Comparison of ENCODE assay signal across 29 cellular contexts in the genomic region with DNA sequence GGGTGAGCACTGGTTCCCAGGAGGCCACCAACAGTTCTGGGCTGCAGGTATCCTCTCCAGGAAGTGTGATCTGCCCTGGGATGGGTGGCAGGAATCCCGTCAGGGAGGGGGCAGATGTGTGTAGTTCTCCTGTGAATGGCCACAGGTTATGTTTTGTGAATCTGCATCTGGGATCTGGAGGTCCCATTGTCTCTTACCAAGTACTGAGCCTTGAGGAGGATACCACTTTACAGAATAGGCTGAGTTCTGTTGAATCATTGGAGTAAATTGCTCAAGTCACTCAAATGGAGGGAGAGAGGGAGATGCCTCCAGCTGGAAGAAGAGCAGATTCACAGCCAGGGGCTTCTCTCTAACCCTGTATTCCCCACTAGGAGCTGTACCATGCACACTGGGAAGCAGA.
"Had no signal": no experiment of that assay in that cellular context is flagged by ENCODE, and none has a peak within 500 bp of the region (broad histone marks: within the 10 kb centered on the region; RNA-seq: fewer than 3 reads in every experiment).

No MANE protein-coding gene starts in this region.

- H3K4me1 Mint-ChIP-seq: nephron progenitor cell; neural crest cell; stimulated activated effector memory CD8-positive, alpha-beta T cell treated with anti-CD3 and anti-CD28 coated beads, Interleukin-12 subunit alpha, Interleukin-12 subunit beta, amount 100 ng/mL, for 72 hours; stimulated activated naive B cell treated with anti-CD40 and anti-IgM and Interleukin-4, amounts not matched to agents 10 μg/mL and 1 μg/mL and 100 μg/mL, for 72 hours had no signal

- H3K9me3 Mint-ChIP-seq: stimulated activated effector memory CD8-positive, alpha-beta T cell treated with anti-CD3 and anti-CD28 coated beads, Interleukin-12 subunit alpha, Interleukin-12 subunit beta, amount 100 ng/mL, for 72 hours; stimulated activated naive CD8-positive, alpha-beta T cell treated with anti-CD3 and anti-CD28 coated beads, Interleukin-15, Interleukin-2, amounts not matched to agents 100 ng/mL and 50 ng/mL, for 24 hours had no signal

- H3K9me3 ChIP-seq: neutrophil, ovary, psoas muscle, right lobe of liver, stomach, thoracic aorta, thyroid gland, tibial nerve, upper lobe of left lung, uterus had no signal

- H3K4me3 Mint-ChIP-seq: naive thymus-derived CD4-positive, alpha-beta T cell; natural killer cell treated with Interleukin-12 subunit alpha and Interleukin-12 subunit beta and Interleukin-15 and Interleukin-18, amount 100 ng/mL, for 72 hours; nephron progenitor cell; neural crest cell; stimulated activated effector memory CD8-positive, alpha-beta T cell treated with anti-CD3 and anti-CD28 coated beads, Interleukin-12 subunit alpha, Interleukin-12 subunit beta, amount 100 ng/mL, for 72 hours; stimulated activated naive B cell treated with anti-CD40 and anti-IgM and Interleukin-4, amounts not matched to agents 10 μg/mL and 1 μg/mL and 100 μg/mL, for 72 hours; stimulated activated naive CD8-positive, alpha-beta T cell treated with anti-CD3 and anti-CD28 coated beads, Interleukin-15, Interleukin-2, amounts not matched to agents 100 ng/mL and 50 ng/mL, for 24 hours had no signal

- FAIRE-seq: small intestine had no signal

- H3K27ac Mint-ChIP-seq: naive thymus-derived CD4-positive, alpha-beta T cell; natural killer cell treated with Interleukin-12 subunit alpha and Interleukin-12 subunit beta and Interleukin-15 and Interleukin-18, amount 100 ng/mL, for 72 hours; nephron progenitor cell; progenitor cell of endocrine pancreas; stimulated activated effector memory CD8-positive, alpha-beta T cell treated with anti-CD3 and anti-CD28 coated beads, Interleukin-12 subunit alpha, Interleukin-12 subunit beta, amount 100 ng/mL, for 72 hours; stimulated activated naive B cell treated with anti-CD40 and anti-IgM and Interleukin-4, amounts not matched to agents 10 μg/mL and 1 μg/mL and 100 μg/mL, for 72 hours; stimulated activated naive CD8-positive, alpha-beta T cell treated with anti-CD3 and anti-CD28 coated beads, Interleukin-15, Interleukin-2, amounts not matched to agents 100 ng/mL and 50 ng/mL, for 24 hours had no signal

- ATAC-seq: naive thymus-derived CD4-positive, alpha-beta T cell; natural killer cell treated with Interleukin-12 subunit alpha and Interleukin-12 subunit beta and Interleukin-15 and Interleukin-18, amount 100 ng/mL, for 72 hours; psoas muscle; right cardiac atrium; right lobe of liver; stimulated activated effector memory CD8-positive, alpha-beta T cell treated with anti-CD3 and anti-CD28 coated beads, Interleukin-12 subunit alpha, Interleukin-12 subunit beta, amount 100 ng/mL, for 72 hours; stimulated activated naive B cell treated with anti-CD40 and anti-IgM and Interleukin-4, amounts not matched to agents 10 μg/mL and 1 μg/mL and 100 μg/mL, for 72 hours had no signal

- H3K27ac ChIP-seq: neutrophil, ovary, parathyroid adenoma, psoas muscle, right lobe of liver, sigmoid colon, stomach, thoracic aorta, thyroid gland, tibial nerve, upper lobe of left lung, uterus had no signal

- H3K27me3 Mint-ChIP-seq: progenitor cell of endocrine pancreas; stimulated activated naive B cell treated with anti-CD40 and anti-IgM and Interleukin-4, amounts not matched to agents 10 μg/mL and 1 μg/mL and 100 μg/mL, for 72 hours; stimulated activated naive CD8-positive, alpha-beta T cell treated with anti-CD3 and anti-CD28 coated beads, Interleukin-15, Interleukin-2, amounts not matched to agents 100 ng/mL and 50 ng/mL, for 24 hours had no signal

- DNase-seq: naive thymus-derived CD4-positive, alpha-beta T cell; nephron progenitor cell; nucleus accumbens; ovary; psoas muscle; right cardiac atrium; right lobe of liver; sigmoid colon; small intestine; stimulated activated CD4-positive, alpha-beta T cell treated with anti-CD3 and anti-CD28 coated beads, Interleukin-15, amount 100 ng/mL, for 24 hours; stimulated activated CD4-positive, alpha-beta T cell treated with anti-CD3 and anti-CD28 coated beads, Interleukin-2, amount 100 ng/mL, for 24 hours; stimulated activated CD4-positive, alpha-beta T cell treated with anti-CD3 and anti-CD28 coated beads, Interleukin-2, amount 100 ng/mL, for 48 hours; stimulated activated CD4-positive, alpha-beta T cell treated with anti-CD3 and anti-CD28 coated beads, Interleukin-4, amount 100 ng/mL, for 24 hours; stimulated activated naive B cell treated with anti-CD40 and anti-IgM and Interleukin-4, amounts not matched to agents 10 μg/mL and 1 μg/mL and 100 μg/mL, for 72 hours; stimulated activated naive CD4-positive, alpha-beta T cell treated with Interleukin-2 at 50 U/mL for 16 hours; stomach; thyroid gland; trophoblast cell; upper lobe of left lung; uterus had no signal

- H3K36me3 Mint-ChIP-seq: natural killer cell treated with Interleukin-12 subunit alpha and Interleukin-12 subunit beta and Interleukin-15 and Interleukin-18, amount 100 ng/mL, for 72 hours; stimulated activated effector memory CD8-positive, alpha-beta T cell treated with anti-CD3 and anti-CD28 coated beads, Interleukin-12 subunit alpha, Interleukin-12 subunit beta, amount 100 ng/mL, for 72 hours; stimulated activated naive B cell treated with anti-CD40 and anti-IgM and Interleukin-4, amounts not matched to agents 10 μg/mL and 1 μg/mL and 100 μg/mL, for 72 hours had no signal
